In genomic region chr5:14734382-14734781, GRCh38 we compare ENCODE assay signal across 21 cellular contexts.
DNase-seq lines count a peak whose midpoint lies in the region; ATAC-seq lines count a peak whose summit lies in the region.
"Had no signal": no experiment of that assay in that cellular context is flagged by ENCODE, and none has a peak within 500 bp of the region (broad histone marks: within the 10 kb centered on the region; RNA-seq: fewer than 3 reads in every experiment).

No MANE protein-coding gene starts in this region.

- H3K4me3 ChIP-seq in BLaER1 = no peak overlapping the region
- H3K4me3 ChIP-seq in CD4-positive, CD25-positive, alpha-beta regulatory T cell (ENCODE audit: low read depth, low read length) = no peak overlapping the region

- no peak overlapping the region for H3K4me3 Mint-ChIP-seq in CD4-positive, CD25-positive, alpha-beta regulatory T cell
- no peak overlapping the region for H3K4me3 Mint-ChIP-seq in naive thymus-derived CD8-positive, alpha-beta T cell

- no peaks in the 10 kb centered on the region for H3K27me3 Mint-ChIP-seq in CD4-positive, CD25-positive, alpha-beta regulatory T cell
- no peaks in the 10 kb centered on the region for H3K27me3 Mint-ChIP-seq in naive thymus-derived CD8-positive, alpha-beta T cell

- peaks cover 99% of the 10 kb centered on the region for H3K4me1 ChIP-seq in BLaER1
- no peaks in the 10 kb centered on the region for H3K4me1 ChIP-seq in CD4-positive, CD25-positive, alpha-beta regulatory T cell (ENCODE audit: control insufficient read depth, insufficient read depth, low read length, poor library complexity, severe bottlenecking)

- H3K9ac ChIP-seq in BLaER1 = no peak overlapping the region
- H3K9ac ChIP-seq: KMS-11, SK-N-SH had no signal

- H3K27ac Mint-ChIP-seq in CD4-positive, CD25-positive, alpha-beta regulatory T cell = peak overlapping the region; percentile 21 to 83 (median 38)
- H3K27ac Mint-ChIP-seq in naive thymus-derived CD8-positive, alpha-beta T cell = peak overlapping the region in 7 of 10 donors; percentile 6 to 84 (median 61)

- H3K4me2 ChIP-seq in BLaER1 = peak overlapping the region; percentile 84
- H3K4me2 ChIP-seq: KMS-11, SK-N-SH had no signal

- H3K27me3 ChIP-seq in BLaER1 = no peaks in the 10 kb centered on the region
- no peaks in the 10 kb centered on the region for H3K27me3 ChIP-seq in CD4-positive, CD25-positive, alpha-beta regulatory T cell (ENCODE audit: control insufficient read depth, insufficient read depth, low read length)

- no peak for DNase-seq in CD4-positive, CD25-positive, alpha-beta regulatory T cell
- DNase-seq in NCI-H187 treated with DMSO at 0.1 percent for 48 hours (lab: John Stamatoyannopoulos, UW) (peak; percentile 33), UCSD-AML1 (lab: John Stamatoyannopoulos, UW; ENCODE audit: unreplicated experiment) (no peak), LoVo (ENCODE audit: low spot score) (no peak)
- DNase-seq in naive thymus-derived CD8-positive, alpha-beta T cell = no peak
- DNase-seq in stimulated activated CD4-positive, alpha-beta T cell treated with anti-CD3 and anti-CD28 coated beads, Interleukin-12 subunit alpha, Interleukin-12 subunit beta, amount 100 ng/mL, for 4 hours = no peak
- DNase-seq: Calu3; GF-D8; H7; NCI-H1417 treated with DMSO at 0.1 percent for 48 hours; NCI-H2029 treated with DMSO at 0.1 percent for 48 hours; NCI-H2171 treated with DMSO at 0.1 percent for 48 hours; NCI-H446; NCI-H526 treated with DMSO at 0.1 percent for 48 hours; NK-92 treated with Interleukin-12 subunit alpha and Interleukin-12 subunit beta, amount 100 ng/mL, for 24 hours; SHP77; SK-N-SH had no signal

- H3K4me1 Mint-ChIP-seq in CD4-positive, CD25-positive, alpha-beta regulatory T cell = peaks cover 0 to 6% (median 3%) of the 10 kb centered on the region in 4 donors
- peaks cover 0 to 7% (median 6%) of the 10 kb centered on the region in 4 donors for H3K4me1 Mint-ChIP-seq in naive thymus-derived CD8-positive, alpha-beta T cell

- no peak for ATAC-seq in CD4-positive, CD25-positive, alpha-beta regulatory T cell (ENCODE audit: low read depth in 2 of 2)
- ATAC-seq in naive thymus-derived CD8-positive, alpha-beta T cell = no peak

- peaks cover 0 to 4% (median 0%) of the 10 kb centered on the region in 7 donors for H3K9me3 Mint-ChIP-seq in CD4-positive, CD25-positive, alpha-beta regulatory T cell
- H3K9me3 Mint-ChIP-seq in naive thymus-derived CD8-positive, alpha-beta T cell = no peaks in the 10 kb centered on the region

- H3K9me3 ChIP-seq in BLaER1 = no peaks in the 10 kb centered on the region
- H3K9me3 ChIP-seq in CD4-positive, CD25-positive, alpha-beta regulatory T cell (ENCODE audit: control insufficient read depth in 2 of 2, low read length in 2 of 2) = no peaks in the 10 kb centered on the region
- H3K9me3 ChIP-seq: SK-N-SH had no signal

- POLR2A ChIA-PET in naive thymus-derived CD8-positive, alpha-beta T cell (lab: Charles Lee) = no interaction called here

- peaks cover 51% of the 10 kb centered on the region for H3K36me3 Mint-ChIP-seq in CD4-positive, CD25-positive, alpha-beta regulatory T cell
- peaks cover 0 to 70% (median 2%) of the 10 kb centered on the region in 3 donors for H3K36me3 Mint-ChIP-seq in naive thymus-derived CD8-positive, alpha-beta T cell

- H3K27ac ChIP-seq in BLaER1 = peak overlapping the region; percentile 3; the same call in 1 of the 2 replicates
- H3K27ac ChIP-seq in CD4-positive, CD25-positive, alpha-beta regulatory T cell (ENCODE audit: insufficient read depth, low read length, poor library complexity, severe bottlenecking) = no peak overlapping the region
- H3K27ac ChIP-seq: C4-2B, HL-60, KMS-11 had no signal

- no peaks in the 10 kb centered on the region for H4K20me1 ChIP-seq in BLaER1

- peaks cover 21% of the 10 kb centered on the region for H3K36me3 ChIP-seq in BLaER1
- H3K36me3 ChIP-seq in CD4-positive, CD25-positive, alpha-beta regulatory T cell (ENCODE audit: control insufficient read depth, insufficient read depth, low read length) = peaks cover 67% of the 10 kb centered on the region
